9 cellular contexts compared by ENCODE assay signal in the genomic region with DNA sequence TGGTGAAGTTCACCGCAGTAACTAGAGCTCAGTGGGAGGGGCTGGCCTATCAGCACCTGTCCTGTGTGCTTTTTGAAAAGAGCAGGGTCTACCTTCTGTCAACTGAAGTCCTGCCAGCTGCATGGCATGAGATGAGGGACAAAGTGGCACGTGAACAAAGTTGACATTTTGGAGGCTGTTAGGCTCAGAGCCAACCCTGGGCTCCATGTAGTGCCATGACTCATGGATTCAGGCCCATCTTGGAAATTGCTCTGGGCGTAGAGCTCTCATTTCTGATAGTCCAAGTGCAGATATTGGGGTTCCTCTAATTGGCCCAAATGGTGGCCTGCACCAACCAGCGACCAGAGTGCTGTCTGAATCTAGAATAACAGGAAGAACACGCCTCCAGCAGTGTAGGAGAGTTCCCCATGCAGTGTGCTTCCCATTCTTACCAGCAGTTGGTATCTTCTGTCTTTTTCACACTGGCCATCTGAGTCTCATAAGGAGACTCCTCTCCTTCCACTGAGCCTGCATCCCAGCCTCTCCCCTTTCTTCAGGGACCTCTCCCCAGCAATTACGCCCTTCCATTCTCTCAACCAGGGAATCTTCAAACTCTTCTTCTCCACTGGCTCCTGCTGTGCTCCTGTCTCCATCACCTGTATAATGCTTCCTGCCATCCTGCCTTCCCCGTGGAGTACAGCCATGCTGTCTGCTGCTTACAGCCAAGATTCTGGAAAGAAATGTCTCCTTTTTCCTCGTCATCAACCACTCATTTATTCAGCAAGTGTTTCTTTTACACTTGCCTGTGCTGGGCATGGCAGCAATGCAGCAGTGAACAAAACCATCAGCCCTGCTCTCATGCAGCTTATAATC. TPM values are rescaled to one million over a fixed set of nuclear protein-coding genes. Genes with fewer than 3 reads are reported as not detected.
DNase-seq lines count a peak whose midpoint lies in the region; ATAC-seq, FAIRE-seq and TF ChIP-seq lines count a peak whose summit lies in the region.
"Had no signal": no experiment of that assay in that cellular context is flagged by ENCODE, and none has a peak within 500 bp of the region (broad histone marks: within the 10 kb centered on the region; RNA-seq: fewer than 3 reads in every experiment).

No MANE protein-coding gene starts in this region.

- TF ChIP-seq CTCF in bronchial epithelial cell (IDR thresholded peaks at IDR 0.05; ENCODE audit: insufficient read depth, low read length, severe bottlenecking) (peak; percentile 2), neutrophil (IDR thresholded peaks at IDR 0.05) (peak; percentile 98)

- no peak for FAIRE-seq in bronchial epithelial cell (lab: Jason Lieb, UNC)

- TF ChIP-seq POLR2A in GM19099 (IDR thresholded peaks at IDR 0.05; ENCODE audit: extremely low read depth, insufficient read length, low read depth) = peak; percentile 14

- H3K27ac ChIP-seq in neutrophil = peak overlapping the region; percentile 100

- H3K36me3 ChIP-seq in bronchial epithelial cell (ENCODE audit: control insufficient read depth, insufficient read depth, low read length) (no peaks in the 10 kb centered on the region), neutrophil (no peaks in the 10 kb centered on the region)

- DNase-seq in NCI-H2107 treated with DMSO at 0.1 percent for 48 hours (lab: John Stamatoyannopoulos, UW; ENCODE audit: unreplicated experiment) (peak; percentile 61), bronchial epithelial cell (ENCODE audit: low read depth) (no peak), pons (ENCODE audit: low spot score) (no peak), AG20443 (ENCODE audit: low spot score) (no peak)
- DNase-seq: NCI-H82 had no signal

- H3K9me3 ChIP-seq in neutrophil = no peaks in the 10 kb centered on the region

- no peak for ATAC-seq in HG03442 (IDR thresholded peaks at IDR 0.05; ENCODE audit: unreplicated experiment)
- ATAC-seq in HG02852 (IDR thresholded peaks at IDR 0.05; ENCODE audit: unreplicated experiment) = no peak

- no peaks in the 10 kb centered on the region for H3K27me3 ChIP-seq in bronchial epithelial cell (ENCODE audit: control insufficient read depth, insufficient read depth, low read length)
- H3K27me3 ChIP-seq in neutrophil = no peaks in the 10 kb centered on the region

- H3K4me3 ChIP-seq in bronchial epithelial cell (ENCODE audit: low read depth, low read length) = no peak overlapping the region
- H3K4me3 ChIP-seq in neutrophil (ENCODE audit: low read depth in 1 of 2, low read length in 1 of 2) = peak overlapping the region; percentile 40 to 54

- peaks cover 100% of the 10 kb centered on the region in 2 experiments for H3K4me1 ChIP-seq in neutrophil (ENCODE audit: control insufficient read depth in 1 of 2, insufficient read depth in 1 of 2, low read depth in 1 of 2, low read length in 1 of 2)

RNA-seq across cellular contexts. Expression of a gene that starts 30.4 kb away (rescaled TPM):
- total RNA-seq in bronchial epithelial cell = 2.9 and 7.4 TPM in 2 replicates
